ENCODE assay signal across 8 cellular contexts in genomic region chr9:70407081-70407503, GRCh38. TPM values are rescaled to one million over a fixed set of nuclear protein-coding genes. Genes with fewer than 3 reads are reported as not detected.
DNase-seq lines count a peak whose midpoint lies in the region; ATAC-seq and TF ChIP-seq lines count a peak whose summit lies in the region.

No MANE protein-coding gene starts in this region.

- H2AFZ ChIP-seq in OCI-LY3 (ENCODE audit: low read depth, low read length), result no peak overlapping the region; the same call in 1 of the 2 replicates

- no peaks in the 10 kb centered on the region for H3K9me3 ChIP-seq in CD8-positive, alpha-beta memory T cell (ENCODE audit: low read length)
- H3K9me3 ChIP-seq in OCI-LY3 (ENCODE audit: insufficient read depth, low read length), result no peaks in the 10 kb centered on the region
- H3K9me3 ChIP-seq in endocrine pancreas (ENCODE audit: control insufficient read depth, low read length), result no peaks in the 10 kb centered on the region
- no peaks in the 10 kb centered on the region for H3K9me3 ChIP-seq in ovary

- H3K27me3 ChIP-seq in CD8-positive, alpha-beta memory T cell (ENCODE audit: insufficient read depth, low read length, poor library complexity, severe bottlenecking), result no peaks in the 10 kb centered on the region
- H3K27me3 ChIP-seq in OCI-LY3 (ENCODE audit: low read depth, low read length) (no peaks in the 10 kb centered on the region), endocrine pancreas (ENCODE audit: control insufficient read depth, insufficient read depth, low read length) (no peaks in the 10 kb centered on the region), ovary (no peaks in the 10 kb centered on the region)

- H3K4me3 ChIP-seq in CD8-positive, alpha-beta memory T cell (ENCODE audit: low read length), result no peak overlapping the region
- H3K4me3 ChIP-seq in OCI-LY3 (ENCODE audit: low read length), result peak overlapping the region; percentile 59; the same call in 1 of the 2 replicates
- H3K4me3 ChIP-seq in endocrine pancreas (ENCODE audit: control insufficient read depth, insufficient read depth, low read length), result peak overlapping the region; percentile 7
- H3K4me3 ChIP-seq in ovary, result peak overlapping the region; percentile 25

- no peaks in the 10 kb centered on the region for H3K36me3 ChIP-seq in CD8-positive, alpha-beta memory T cell (ENCODE audit: insufficient read depth, low read length)
- H3K36me3 ChIP-seq in OCI-LY3 (replicated peaks; ENCODE audit: low read depth, low read length) (no peaks in the 10 kb centered on the region), endocrine pancreas (ENCODE audit: control insufficient read depth, insufficient read depth, low read length) (no peaks in the 10 kb centered on the region), ovary (no peaks in the 10 kb centered on the region)

- TF ChIP-seq EP300 in ovary (IDR thresholded peaks at IDR 0.05), result no peak

- no peak for TF ChIP-seq POLR2A in ovary (IDR thresholded peaks at IDR 0.05)

- H3K27ac Mint-ChIP-seq in CD8-positive, alpha-beta memory T cell, result peak overlapping the region; percentile 35 to 96 (median 68)

- H3K27me3 Mint-ChIP-seq in CD8-positive, alpha-beta memory T cell, result peaks cover 0 to 4% of the 10 kb centered on the region in 2 donors

- H4K20me1 ChIP-seq in OCI-LY3 (ENCODE audit: insufficient read depth, low read length), result no peaks in the 10 kb centered on the region

- POLR2A ChIA-PET in CD8-positive, alpha-beta memory T cell (lab: Charles Lee), result no interaction called here

- CTCF ChIA-PET in CD8-positive, alpha-beta memory T cell (lab: Charles Lee), result interaction anchor here (0.6 to 1.1 kb wide), 3 partner anchors 12 to 78 kb away, joined by 3 read pairs; no protein-coding TSS in a partner anchor

- no peak for ATAC-seq in GM18519 (IDR thresholded peaks at IDR 0.05; ENCODE audit: low FRiP score, unreplicated experiment)
- ATAC-seq in GM18498 (IDR thresholded peaks at IDR 0.05; ENCODE audit: unreplicated experiment), result no peak

- H3K27ac ChIP-seq in CD8-positive, alpha-beta memory T cell (ENCODE audit: low read depth, low read length), result no peak overlapping the region
- H3K27ac ChIP-seq in OCI-LY3 (ENCODE audit: low read length) (no peak overlapping the region), ovary (peak overlapping the region; percentile 5 to 69)

- peaks cover 78 to 91% (median 90%) of the 10 kb centered on the region in 3 donors for H3K4me1 Mint-ChIP-seq in CD8-positive, alpha-beta memory T cell

- TF ChIP-seq CTCF in OCI-LY3 (IDR thresholded peaks at IDR 0.05; ENCODE audit: low read depth, low read length) (no peak), ovary (IDR thresholded peaks at IDR 0.05) (no peak)

- DNase-seq in CD8-positive, alpha-beta memory T cell, result no peak
- DNase-seq in ovary (peak in 1 of 5 donors; percentile 20), NCI-H82 (lab: John Stamatoyannopoulos, UW) (no peak), ecto neural progenitor cell (ENCODE audit: low spot score) (no peak)

- H3K4me2 ChIP-seq in OCI-LY3 (ENCODE audit: low read length), result peak overlapping the region; percentile 68

- no peaks in the 10 kb centered on the region for H3K9me3 Mint-ChIP-seq in CD8-positive, alpha-beta memory T cell

- no peaks in the 10 kb centered on the region for H3K79me2 ChIP-seq in OCI-LY3 (ENCODE audit: low read length)

- peaks cover 0 to 13% (median 0%) of the 10 kb centered on the region in 3 donors for H3K36me3 Mint-ChIP-seq in CD8-positive, alpha-beta memory T cell

- peak overlapping the region in 6 of 7 donors; percentile 24 to 83 (median 68) for H3K4me3 Mint-ChIP-seq in CD8-positive, alpha-beta memory T cell

- WGBS in ovary, 3 donors, result 8 to 17% (median 11%) methylated on average over 4 of the region's 4 CpGs

- intact Hi-C loops in ovary (cut with DNase I), result loop anchor here in 2 of 4 donors (10.0 kb wide), 2 partner anchors 52 to 152 kb away; partner anchors contain the start of gene SMC5 (in 1 of the 2)

- H3K9ac ChIP-seq in OCI-LY3 (ENCODE audit: low read length) (no peak overlapping the region), endocrine pancreas (ENCODE audit: control insufficient read depth, insufficient read depth, low read length) (no peak overlapping the region)

- peaks cover 68% of the 10 kb centered on the region for H3K4me1 ChIP-seq in CD8-positive, alpha-beta memory T cell (ENCODE audit: insufficient read depth, low read length)
- peaks cover 32% of the 10 kb centered on the region for H3K4me1 ChIP-seq in OCI-LY3 (ENCODE audit: low read length)
- H3K4me1 ChIP-seq in endocrine pancreas (ENCODE audit: control insufficient read depth, insufficient read depth, low read length), result no peaks in the 10 kb centered on the region
- peaks cover 41% of the 10 kb centered on the region for H3K4me1 ChIP-seq in ovary (ENCODE audit: insufficient read depth)

RNA-seq across cellular contexts. Expression of gene KLF9, which starts 7.4 kb away (rescaled TPM):
- 10 to 100 TPM; 19.2 to 20.2 TPM for total RNA-seq in CD8-positive, alpha-beta memory T cell
- 3.9 TPM for polyA plus RNA-seq in CD8-positive, alpha-beta memory T cell
- 100 to 1,000 TPM in 2 of 7 donors, 10 to 100 TPM in 5; 15.1 to 171 (median 91.0) TPM for total RNA-seq in ovary
- polyA plus RNA-seq in ovary, result 10 to 100 TPM; 28.0 to 45.6 TPM

Comparison
In these comparisons a context has a peak if more than half of its experiments do, and no peak if none do; other contexts are left out.
1. H3K27ac ChIP-seq: peak in ovary (2 of 2); none in CD8-positive, alpha-beta memory T cell (single experiment) and OCI-LY3 (single experiment).